Comparison of ENCODE assay signal across 9 cellular contexts in the genomic region with DNA sequence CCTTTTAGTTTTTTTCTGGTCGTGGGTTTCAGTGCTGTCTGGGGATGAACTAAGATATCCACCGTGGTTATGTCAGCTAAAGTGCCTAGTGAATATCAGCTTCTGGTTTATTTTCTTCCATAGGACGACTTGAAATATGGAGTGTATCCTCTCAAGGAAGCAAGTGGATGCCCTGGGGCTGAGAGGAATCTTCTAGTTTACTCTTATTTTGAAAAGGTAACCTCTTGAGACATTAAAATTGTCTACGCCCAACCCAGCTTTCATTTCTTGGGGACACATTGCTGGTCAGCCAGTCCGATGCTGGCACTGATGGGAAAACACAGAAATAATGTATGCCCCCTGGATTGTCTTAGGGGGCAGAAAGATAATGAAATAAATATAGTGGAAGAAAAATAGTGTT. TPM values are rescaled to one million over a fixed set of nuclear protein-coding genes. Genes with fewer than 3 reads are reported as not detected.
DNase-seq lines count a peak whose midpoint lies in the region; ATAC-seq and TF ChIP-seq lines count a peak whose summit lies in the region.
"Had no signal": no experiment of that assay in that cellular context is flagged by ENCODE, and none has a peak within 500 bp of the region (broad histone marks: within the 10 kb centered on the region; RNA-seq: fewer than 3 reads in every experiment).

No MANE protein-coding gene starts in this region.

- H3K9ac ChIP-seq in Loucy (ENCODE audit: low read depth, low read length, poor library complexity, severe bottlenecking): peak overlapping the region; percentile 93

- CTCF ChIA-PET in Caco-2 (lab: Charles Lee): no interaction called here

- intact Hi-C loops in Caco-2 (cut with micrococcal nuclease; ENCODE audit: unreplicated experiment): loop anchor here (10.0 kb wide), 1 partner anchor 119 kb away; a partner anchor contains a TSS
- intact Hi-C loops in lower leg skin (cut with DNase I; ENCODE audit: low total_unique reads): no loop called here

- H2AFZ ChIP-seq in Loucy (ENCODE audit: low read length): no peak overlapping the region

- peak overlapping the region; percentile 98 for H3K27ac Mint-ChIP-seq in Caco-2 (ENCODE audit: unreplicated experiment)
- peak overlapping the region; percentile 96 for H3K27ac Mint-ChIP-seq in central memory CD8-positive, alpha-beta T cell (ENCODE audit: low read depth)
- H3K27ac Mint-ChIP-seq in nephron progenitor cell: no peak overlapping the region

- H3K36me3 Mint-ChIP-seq in Caco-2 (ENCODE audit: insufficient read depth, unreplicated experiment) (peaks cover 61% of the 10 kb centered on the region), nephron progenitor cell (ENCODE audit: low read depth) (peaks cover 68% of the 10 kb centered on the region)
- H3K36me3 Mint-ChIP-seq in central memory CD8-positive, alpha-beta T cell (ENCODE audit: insufficient read depth): peaks cover 52% of the 10 kb centered on the region

- H3F3A ChIP-seq in Loucy (ENCODE audit: low read depth): no peaks in the 10 kb centered on the region

- H3K27me3 ChIP-seq in Caco-2 (replicated peaks; ENCODE audit: control insufficient read depth, insufficient read depth, low read length) (no peaks in the 10 kb centered on the region), Loucy (ENCODE audit: insufficient read depth, low read length, poor library complexity, severe bottlenecking) (no peaks in the 10 kb centered on the region)
- H3K27me3 ChIP-seq: MG63 had no signal

- TF ChIP-seq CTCF in Caco-2 (IDR thresholded peaks at IDR 0.05; ENCODE audit: insufficient read depth in 1 of 2, low read depth in 1 of 2, low read length in 1 of 2, severe bottlenecking in 1 of 2, unreplicated experiment in 1 of 2): no peak
- TF ChIP-seq CTCF in Loucy (conservative IDR thresholded peaks at IDR 0.05; ENCODE audit: low read length): no peak
- TF ChIP-seq CTCF in nephron progenitor cell (IDR thresholded peaks at IDR 0.05): no peak
- TF ChIP-seq CTCF in lower leg skin (IDR thresholded peaks at IDR 0.05): no peak

- peak overlapping the region; percentile 90 for H3K4me2 ChIP-seq in Loucy (ENCODE audit: low read depth, low read length, poor library complexity, severe bottlenecking)

- H3K4me1 Mint-ChIP-seq in Caco-2 (ENCODE audit: low read depth, unreplicated experiment) (peaks cover 9% of the 10 kb centered on the region), nephron progenitor cell (peaks cover 20% of the 10 kb centered on the region)
- H3K4me1 Mint-ChIP-seq in central memory CD8-positive, alpha-beta T cell: peaks cover 45% of the 10 kb centered on the region

- 75 to 81% methylated on average over 5 of the region's 5 CpGs for WGBS in lower leg skin, 2 donors

- H3K4me1 ChIP-seq in Caco-2 (no peaks in the 10 kb centered on the region), Loucy (ENCODE audit: insufficient read depth, low read length, poor library complexity, severe bottlenecking) (peaks cover 20% of the 10 kb centered on the region)

- no peaks in the 10 kb centered on the region; the same call in 1 of the 2 replicates for H3K36me3 ChIP-seq in Caco-2 (ENCODE audit: control insufficient read depth, insufficient read depth, low read length)
- H3K36me3 ChIP-seq in Loucy (ENCODE audit: insufficient read depth, low read length): peaks cover 18% of the 10 kb centered on the region; the same call in 1 of the 2 replicates

- H4K20me1 ChIP-seq in Loucy (ENCODE audit: insufficient read depth, low read length, poor library complexity, severe bottlenecking): peaks cover 21% of the 10 kb centered on the region

- H3K9me2 ChIP-seq in Loucy (replicated peaks; ENCODE audit: low read depth, low read length): no peaks in the 10 kb centered on the region

- ATAC-seq in central memory CD8-positive, alpha-beta T cell (replicated peaks; ENCODE audit: extremely low read depth, poor library complexity, severe bottlenecking): no peak

- H3K9me3 ChIP-seq in Caco-2 (no peaks in the 10 kb centered on the region), Loucy (ENCODE audit: insufficient read depth, low read depth, low read length) (peaks cover 4% of the 10 kb centered on the region; the same call in 1 of the 2 replicates)

- peaks cover 35% of the 10 kb centered on the region for H3K79me2 ChIP-seq in Loucy (ENCODE audit: insufficient read depth, low read length)

- H3K4me3 ChIP-seq in Caco-2 (ENCODE audit: low read depth, low read length): no peak overlapping the region
- peak overlapping the region; percentile 98 for H3K4me3 ChIP-seq in Loucy (ENCODE audit: low read length, poor library complexity, severe bottlenecking)
- H3K4me3 ChIP-seq in lower leg skin (ENCODE audit: low read depth, poor library complexity, severe bottlenecking): no peak overlapping the region

- DNase-seq in Caco-2: no peak
- DNase-seq in central memory CD8-positive, alpha-beta T cell (ENCODE audit: low spot score in 2 of 2): no peak
- DNase-seq in nephron progenitor cell: no peak
- DNase-seq in stimulated activated CD4-positive, alpha-beta T cell treated with anti-CD3 and anti-CD28 coated beads, Interleukin-1b, Interleukin-23, amount 100 ng/mL, for 48 hours: no peak
- DNase-seq in HK-2 (ENCODE audit: unreplicated experiment): no peak
- no peak for DNase-seq in dermis blood vessel endothelial cell
- DNase-seq in lower leg skin (ENCODE audit: low spot score in 2 of 2): no peak
- DNase-seq: MG63 had no signal

- POLR2A ChIA-PET in Caco-2 (lab: Charles Lee): interaction anchor here (0.9 kb wide), 1 partner anchor 186 kb away, joined by 3 read pairs; a partner anchor contains a TSS

- H3K4me3 Mint-ChIP-seq in Caco-2 (ENCODE audit: unreplicated experiment) (peak overlapping the region; percentile 95), nephron progenitor cell (peak overlapping the region; percentile 99)
- H3K4me3 Mint-ChIP-seq in central memory CD8-positive, alpha-beta T cell: peak overlapping the region; percentile 93

- TF ChIP-seq POLR2A in lower leg skin (IDR thresholded peaks at IDR 0.05): no peak

- H3K27me3 Mint-ChIP-seq in Caco-2 (ENCODE audit: insufficient read depth, unreplicated experiment) (no peaks in the 10 kb centered on the region), nephron progenitor cell (ENCODE audit: low read depth, poor library complexity) (peaks cover 4% of the 10 kb centered on the region)
- H3K27me3 Mint-ChIP-seq in central memory CD8-positive, alpha-beta T cell: no peaks in the 10 kb centered on the region

- no peaks in the 10 kb centered on the region for H3K9me3 Mint-ChIP-seq in Caco-2 (ENCODE audit: unreplicated experiment)
- H3K9me3 Mint-ChIP-seq in central memory CD8-positive, alpha-beta T cell: no peaks in the 10 kb centered on the region
- peaks cover 68% of the 10 kb centered on the region for H3K9me3 Mint-ChIP-seq in nephron progenitor cell

- no TSS peak for BruUV-seq in Caco-2 (replicated peaks; lab: Mats Ljungman, UMichigan)

RNA-seq across cellular contexts. Expression of a gene that starts 1.6 kb away (rescaled TPM):
- total RNA-seq in Caco-2 (2022) (17.9 TPM in 2 replicates), dermis blood vessel endothelial cell (6.5 and 6.6 TPM in 2 replicates), lower leg skin (10 to 100 TPM; 20.4 to 49.0 (median 27.4) TPM)
